In the genomic region with DNA sequence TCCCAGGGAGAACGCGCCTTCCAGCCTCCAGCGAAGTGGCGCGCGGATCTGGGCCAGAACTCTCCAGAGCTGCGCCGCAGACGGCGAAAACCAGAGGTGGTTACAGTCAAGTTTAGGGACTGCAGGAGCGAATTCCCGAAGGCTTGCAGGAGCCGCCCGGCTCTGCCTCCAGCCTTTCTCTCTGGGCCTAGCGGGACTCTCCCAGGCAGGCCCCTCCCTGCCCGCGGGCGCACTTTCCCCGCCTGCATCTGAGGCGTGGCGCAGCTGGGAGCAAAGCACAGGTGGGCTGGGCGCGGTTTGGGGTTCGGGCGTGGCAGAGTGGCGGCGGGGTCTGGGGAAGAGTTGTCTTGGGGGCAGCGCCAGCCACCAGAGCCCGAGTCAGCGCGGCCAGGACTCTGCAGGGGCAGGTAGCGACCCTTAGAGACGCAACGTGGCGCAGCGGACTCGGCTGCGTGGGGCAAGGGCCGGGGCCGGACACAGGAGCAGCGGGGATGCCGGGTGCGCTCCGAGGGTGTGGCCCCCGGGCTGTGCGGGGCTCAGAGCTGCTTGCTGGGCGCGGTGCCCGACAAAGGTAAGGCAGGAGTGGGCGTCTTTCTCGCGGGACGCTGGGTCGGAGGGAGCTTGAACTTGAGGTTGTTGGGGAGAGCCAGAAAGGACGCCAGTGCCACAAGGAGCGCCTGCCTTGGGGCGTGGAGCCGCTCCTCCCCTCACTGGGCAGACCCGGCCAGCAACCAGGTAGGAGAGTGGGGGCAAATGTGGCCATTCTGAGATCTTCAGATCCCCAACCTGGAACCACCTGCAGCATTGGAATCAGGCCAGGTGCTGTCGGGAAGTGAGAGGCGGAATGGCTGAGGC, we compare ENCODE assay signal across 14 cellular contexts.
A peak's percentile ranks its signal among the peaks of the same experiment; 100 is the strongest.
DNase-seq lines count a peak whose midpoint lies in the region; ATAC-seq and TF ChIP-seq lines count a peak whose summit lies in the region.
"Had no signal": no experiment of that assay in that cellular context is flagged by ENCODE, and none has a peak within 500 bp of the region (broad histone marks: within the 10 kb centered on the region; RNA-seq: fewer than 3 reads in every experiment).

No MANE protein-coding gene starts in this region.

- peaks cover 76% of the 10 kb centered on the region for H3K27me3 Mint-ChIP-seq in neural crest cell (ENCODE audit: low read depth)

- peak overlapping the region; percentile 56 for H3K4me3 Mint-ChIP-seq in neural crest cell
- H3K4me3 Mint-ChIP-seq: activated CD4-positive, alpha-beta memory T cell treated with anti-CD3 and anti-CD28 coated beads for 36 hours; activated naive CD4-positive, alpha-beta T cell treated with anti-CD3 and anti-CD28 coated beads, Interleukin-2, amount 50 U/mL, for 24 hours had no signal

- peaks cover 4% of the 10 kb centered on the region for H3K4me1 Mint-ChIP-seq in neural crest cell
- H3K4me1 Mint-ChIP-seq: activated naive CD4-positive, alpha-beta T cell treated with anti-CD3 and anti-CD28 coated beads, Interleukin-2, amount 50 U/mL, for 24 hours had no signal

- no peaks in the 10 kb centered on the region for H3K9me3 Mint-ChIP-seq in neural crest cell
- H3K9me3 Mint-ChIP-seq: activated CD4-positive, alpha-beta memory T cell treated with anti-CD3 and anti-CD28 coated beads for 36 hours had no signal

- peak overlapping the region; percentile 56 for H3K4me3 ChIP-seq in fibroblast of the aortic adventitia (ENCODE audit: low read depth, low read length)
- H3K4me3 ChIP-seq: BLaER1 had no signal

- no peak overlapping the region for H3K27ac Mint-ChIP-seq in neural crest cell (ENCODE audit: unreplicated experiment)
- H3K27ac Mint-ChIP-seq: activated CD4-positive, alpha-beta memory T cell treated with anti-CD3 and anti-CD28 coated beads for 36 hours; activated naive CD4-positive, alpha-beta T cell treated with anti-CD3 and anti-CD28 coated beads, Interleukin-2, amount 50 U/mL, for 24 hours had no signal

- TF ChIP-seq CTCF in fibroblast of the aortic adventitia (IDR thresholded peaks at IDR 0.05; ENCODE audit: insufficient read depth, low read length) (no peak), neural crest cell (conservative IDR thresholded peaks at IDR 0.05) (no peak)

- DNase-seq in Daoy (ENCODE audit: low read depth) (peak; percentile 6), NCI-H69 (lab: John Stamatoyannopoulos, UW) (peak; percentile 44), fibroblast of the aortic adventitia (ENCODE audit: low read depth) (peak; percentile 34), neural crest cell (ENCODE audit: low read depth, low spot score) (peak; percentile 5), GOT3 (lab: John Stamatoyannopoulos, UW) (no peak), DMS53 (lab: John Stamatoyannopoulos, UW) (no peak)
- DNase-seq: activated CD4-positive, alpha-beta memory T cell treated with anti-CD3 and anti-CD28 coated beads for 36 hours; hippocampal formation; NK-92 treated with Interleukin-12 subunit alpha and Interleukin-12 subunit beta, amount 100 ng/mL, for 24 hours; SW 1271 had no signal

- H3K36me3 Mint-ChIP-seq in neural crest cell (ENCODE audit: low read depth), result no peaks in the 10 kb centered on the region
- H3K36me3 Mint-ChIP-seq: activated CD4-positive, alpha-beta memory T cell treated with anti-CD3 and anti-CD28 coated beads for 36 hours had no signal

- ATAC-seq in HG02759 (IDR thresholded peaks at IDR 0.05; ENCODE audit: unreplicated experiment) (no peak), GM18502 (IDR thresholded peaks at IDR 0.05; ENCODE audit: poor library complexity, unreplicated experiment) (no peak)

Comparison
In these comparisons a context has a peak if more than half of its experiments do, and no peak if none do; other contexts are left out.
1. DNase-seq: peak in Daoy (single experiment), NCI-H69 (single experiment), fibroblast of the aortic adventitia (single experiment) and neural crest cell (single experiment); none in GOT3 (single experiment) and DMS53 (single experiment).